ENCODE assay signal across 30 cellular contexts in the genomic region with DNA sequence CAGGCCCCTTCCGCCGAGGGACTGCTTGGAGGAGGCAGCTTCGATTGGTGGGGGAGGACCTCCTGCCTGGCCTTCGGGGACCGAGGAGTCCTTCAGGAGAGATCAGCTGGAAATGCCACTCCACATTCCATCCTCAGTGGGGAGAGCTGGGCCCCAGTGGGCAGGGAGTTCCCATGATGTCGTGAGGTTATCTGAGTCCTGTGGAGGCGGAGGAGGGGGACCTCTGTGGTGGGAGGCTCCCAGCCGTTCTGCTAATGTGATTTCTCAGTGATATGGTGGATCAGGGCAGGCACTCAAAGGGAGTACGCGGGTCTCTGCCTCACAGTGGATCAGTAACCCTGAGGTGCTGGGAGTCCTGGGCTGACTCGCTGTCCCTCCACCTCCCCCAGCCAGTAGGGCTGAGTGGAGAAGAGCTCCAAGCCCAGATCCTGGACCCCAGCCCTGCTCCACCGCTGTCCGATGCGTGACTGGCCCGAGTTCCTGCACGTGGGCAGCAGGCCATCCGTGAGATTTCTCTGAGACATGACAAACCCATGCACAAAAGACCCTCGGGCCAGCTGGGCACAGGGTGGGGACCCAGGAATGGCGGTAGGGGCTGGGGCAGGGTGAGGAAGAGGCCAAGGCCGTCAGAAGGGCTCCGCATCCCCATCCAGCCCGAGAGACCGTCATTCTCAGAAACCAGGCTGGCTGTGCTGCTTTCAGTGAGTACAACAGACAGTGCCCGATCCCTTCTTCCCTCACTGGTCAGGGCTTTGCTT.
"Had no signal": no experiment of that assay in that cellular context is flagged by ENCODE, and none has a peak within 500 bp of the region (broad histone marks: within the 10 kb centered on the region; RNA-seq: fewer than 3 reads in every experiment).

No MANE protein-coding gene starts in this region.

- H3K27ac ChIP-seq: brain microvascular endothelial cell, coronary artery, dorsolateral prefrontal cortex, WERI-Rb-1 had no signal

- H3K27me3 Mint-ChIP-seq: activated CD8-positive, alpha-beta T cell treated with anti-CD3 and anti-CD28 coated beads for 36 hours; activated naive CD8-positive, alpha-beta T cell; activated T-helper 17 cell treated with anti-CD3 and anti-CD28 coated beads, Interleukin-2, amount 50 U/mL, for 72 hours; central memory CD8-positive, alpha-beta T cell; dendritic cell treated with granulocyte-macrophage colony-stimulating factor and Interleukin-4, amounts not matched to agents 40 ng/mL and 50 ng/mL, for 4 days; T-helper 17 cell had no signal

- H3K27ac Mint-ChIP-seq: activated B cell treated with CpG ODN at 0.5 μM for 24 hours; activated CD8-positive, alpha-beta T cell treated with anti-CD3 and anti-CD28 coated beads for 36 hours; activated naive CD8-positive, alpha-beta T cell; activated T-helper 17 cell treated with anti-CD3 and anti-CD28 coated beads, Interleukin-2, amount 50 U/mL, for 72 hours; dendritic cell treated with granulocyte-macrophage colony-stimulating factor and Interleukin-4, amounts not matched to agents 40 ng/mL and 50 ng/mL, for 4 days; endodermal cell; T-helper 2 cell treated with Interferon-gamma antibody and Interleukin-4, amounts not matched to agents 5 μg/mL and 100 μg/mL, for 36 hours had no signal

- H3K4me3 ChIP-seq: coronary artery, dorsolateral prefrontal cortex had no signal

- ATAC-seq: activated CD4-positive, CD25-positive, alpha-beta regulatory T cell treated with anti-CD3 and anti-CD28 coated beads, Interleukin-2, amount 50 U/mL, for 24 hours; activated CD8-positive, alpha-beta T cell treated with anti-CD3 and anti-CD28 coated beads for 36 hours; activated T-cell treated with anti-CD3 and anti-CD28 coated beads, Interleukin-2, amount 50 U/mL, for 4 hours; activated T-helper 17 cell treated with anti-CD3 and anti-CD28 coated beads, Interleukin-2, amount 50 U/mL, for 72 hours; esophagus mucosa; T-helper 17 cell had no signal

- H3K4me3 Mint-ChIP-seq: activated B cell treated with CpG ODN at 0.5 μM for 24 hours; activated CD8-positive, alpha-beta T cell treated with anti-CD3 and anti-CD28 coated beads for 36 hours; activated naive CD8-positive, alpha-beta T cell; activated T-cell treated with anti-CD3 and anti-CD28 coated beads, Interleukin-2, amount 50 U/mL, for 4 hours; activated T-helper 17 cell treated with anti-CD3 and anti-CD28 coated beads, Interleukin-2, amount 50 U/mL, for 72 hours; central memory CD8-positive, alpha-beta T cell; dendritic cell treated with granulocyte-macrophage colony-stimulating factor and Interleukin-4, amounts not matched to agents 40 ng/mL and 50 ng/mL, for 4 days; endodermal cell; T-helper 17 cell; T-helper 2 cell treated with Interferon-gamma antibody and Interleukin-4, amounts not matched to agents 5 μg/mL and 100 μg/mL, for 36 hours had no signal

- H3K36me3 ChIP-seq: brain microvascular endothelial cell, WERI-Rb-1 had no signal

- H3K9me3 Mint-ChIP-seq: dendritic cell treated with granulocyte-macrophage colony-stimulating factor and Interleukin-4, amounts not matched to agents 40 ng/mL and 50 ng/mL, for 4 days had no signal

- H3K36me3 Mint-ChIP-seq: activated naive CD8-positive, alpha-beta T cell had no signal

- H3K4me1 Mint-ChIP-seq: activated B cell treated with CpG ODN at 0.5 μM for 24 hours; activated T-helper 17 cell treated with anti-CD3 and anti-CD28 coated beads, Interleukin-2, amount 50 U/mL, for 72 hours; central memory CD8-positive, alpha-beta T cell; endodermal cell; T-helper 17 cell had no signal

- DNase-seq: activated B cell treated with CpG ODN at 0.5 μM for 24 hours; activated CD4-positive, alpha-beta T cell treated with anti-CD3 and anti-CD28 coated beads for 48 hours; activated CD4-positive, alpha-beta T cell treated with anti-CD3 and anti-CD28 coated beads, Interleukin-2, amount 50 U/mL, for 1 hour; activated CD4-positive, alpha-beta T cell treated with anti-CD3 and anti-CD28 coated beads, Interleukin-2, amount 50 U/mL, for 48 hours; activated CD8-positive, alpha-beta memory T cell treated with anti-CD3 and anti-CD28 coated beads for 24 hours; activated CD8-positive, alpha-beta T cell treated with anti-CD3 and anti-CD28 coated beads for 36 hours; activated effector memory CD4-positive, alpha-beta T cell treated with Interleukin-2 at 50 U/mL for 16 hours; activated gamma-delta T cell treated with Interleukin-2 at 50 U/mL for 16 hours; activated naive CD4-positive, alpha-beta T cell treated with anti-CD3 and anti-CD28 coated beads, Interleukin-2, amount 50 U/mL, for 16 hours; activated naive CD4-positive, alpha-beta T cell treated with Interleukin-2 at 50 U/mL for 16 hours; activated T-cell treated with anti-CD3 and anti-CD28 coated beads, Interleukin-2, amount 50 U/mL, for 4 hours; amniotic stem cell; anterior cingulate cortex; brain microvascular endothelial cell; dorsolateral prefrontal cortex; effector memory CD4-positive, alpha-beta T cell; endodermal cell; foreskin fibroblast; T-helper 1 cell; T-helper 17 cell; T1000; WERI-Rb-1 had no signal
